ENCODE assay signal across 19 cellular contexts in genomic region chr12:96170328-96170727, GRCh38. TPM values are rescaled to one million over a fixed set of nuclear protein-coding genes. Genes with fewer than 3 reads are reported as not detected.
DNase-seq lines count a peak whose midpoint lies in the region; ATAC-seq and TF ChIP-seq lines count a peak whose summit lies in the region.
"Had no signal": no experiment of that assay in that cellular context is flagged by ENCODE, and none has a peak within 500 bp of the region (broad histone marks: within the 10 kb centered on the region; RNA-seq: fewer than 3 reads in every experiment).

No MANE protein-coding gene starts in this region.

- H3K27ac ChIP-seq in Karpas-422 (ENCODE audit: low read length) = no peak overlapping the region
- H3K27ac ChIP-seq in heart left ventricle = peak overlapping the region in 11 of 12 donors; percentile 25 to 69 (median 54)
- peak overlapping the region in 6 of 8 donors; percentile 51 to 75 (median 68) for H3K27ac ChIP-seq in spleen
- H3K27ac ChIP-seq in OCI-LY7 (ENCODE audit: low read depth, low read length, poor library complexity, severe bottlenecking) = no peak overlapping the region
- H3K27ac ChIP-seq: thyroid gland, VCaP had no signal

- intact Hi-C loops in heart left ventricle (cut with DNase I) (loop anchor here in 1 of 10 donors (2.0 kb wide), 1 partner anchor 18 kb away; no protein-coding TSS in a partner anchor), spleen (cut with DNase I; ENCODE audit: low total_unique reads) (no loop called here), OCI-LY7 (cut with micrococcal nuclease; ENCODE audit: unreplicated experiment) (no loop called here)

- H4K20me1 ChIP-seq in Karpas-422 (ENCODE audit: insufficient read depth, low read depth, low read length) (no peaks in the 10 kb centered on the region), OCI-LY7 (ENCODE audit: insufficient read depth, low read length) (no peaks in the 10 kb centered on the region)

- TF ChIP-seq POLR2A in heart left ventricle (IDR thresholded peaks at IDR 0.05) (no peak), spleen (IDR thresholded peaks at IDR 0.05) (no peak)

- ATAC-seq in heart left ventricle (peak in 3 of 4 donors; percentile 32 to 74 (median 62)), HG02885 (IDR thresholded peaks at IDR 0.05; ENCODE audit: poor library complexity, unreplicated experiment) (no peak)

- H3K4me3 ChIP-seq in Karpas-422 (ENCODE audit: low read length) (no peak overlapping the region), heart left ventricle (no peak overlapping the region), spleen (no peak overlapping the region), OCI-LY7 (ENCODE audit: low read depth, low read length, poor library complexity, severe bottlenecking) (no peak overlapping the region)
- H3K4me3 ChIP-seq: esophagus muscularis mucosa, thyroid gland had no signal

- H3K9me2 ChIP-seq in Karpas-422 (replicated peaks; ENCODE audit: insufficient read depth, low read length) = no peaks in the 10 kb centered on the region
- no peaks in the 10 kb centered on the region for H3K9me2 ChIP-seq in OCI-LY7 (ENCODE audit: insufficient read depth, low read length)

- DNase-seq in Karpas-422 = peak; percentile 63
- DNase-seq in OCI-M1 (lab: John Stamatoyannopoulos, UW) = peak; percentile 30
- peak in 2 of 5 donors; percentile 36 to 48 for DNase-seq in heart left ventricle
- DNase-seq in spleen = peak; percentile 78
- no peak for DNase-seq in DMS79 (lab: John Stamatoyannopoulos, UW)
- DNase-seq in OCI-LY7 (ENCODE audit: low spot score) = no peak
- DNase-seq: activated CD4-positive, alpha-beta T cell treated with anti-CD3 and anti-CD28 coated beads, Interleukin-2, amount 50 U/mL, for 48 hours; activated naive CD4-positive, alpha-beta T cell treated with anti-CD3 and anti-CD28 coated beads for 36 hours; activated T-cell treated with anti-CD3 and anti-CD28 coated beads, Interleukin-2, amount 50 U/mL, for 1 hour; GF-D8; H9; NCI-H1417; NCI-H226; NK-92 treated with Interleukin-12 subunit alpha and Interleukin-12 subunit beta, amount 100 ng/mL, for 24 hours; stimulated activated naive CD4-positive, alpha-beta T cell; thyroid gland had no signal

- H3K9ac ChIP-seq in Karpas-422 (ENCODE audit: low read length) = no peak overlapping the region

- H3K4me1 ChIP-seq in Karpas-422 (ENCODE audit: low read length) (peaks cover 6% of the 10 kb centered on the region; the same call in 1 of the 2 replicates), heart left ventricle (peaks cover 3 to 42% (median 18%) of the 10 kb centered on the region in 12 donors), spleen (peaks cover 3 to 30% (median 19%) of the 10 kb centered on the region in 6 donors), OCI-LY7 (ENCODE audit: insufficient read depth, low read length, poor library complexity, severe bottlenecking) (no peaks in the 10 kb centered on the region)

- 32 to 47% (median 42%) methylated on average over 9 of the region's 9 CpGs for WGBS in heart left ventricle, 4 donors
- 25 to 36% (median 30%) methylated on average over 9 of the region's 9 CpGs for WGBS in spleen, 5 donors

- H3K79me2 ChIP-seq in Karpas-422 (ENCODE audit: low read length) = no peaks in the 10 kb centered on the region
- no peaks in the 10 kb centered on the region for H3K79me2 ChIP-seq in OCI-LY7 (ENCODE audit: insufficient read depth, low read depth, low read length)

- H2AFZ ChIP-seq in Karpas-422 (ENCODE audit: low read length) (no peak overlapping the region), OCI-LY7 (ENCODE audit: low read length) (no peak overlapping the region)

- no TSS peak for BruUV-seq in OCI-LY7 (replicated peaks; lab: Mats Ljungman, UMichigan)

- no peaks in the 10 kb centered on the region for H3K9me3 ChIP-seq in Karpas-422 (ENCODE audit: low read length)
- no peaks in the 10 kb centered on the region for H3K9me3 ChIP-seq in heart left ventricle
- H3K9me3 ChIP-seq in spleen = no peaks in the 10 kb centered on the region
- no peaks in the 10 kb centered on the region for H3K9me3 ChIP-seq in OCI-LY7 (ENCODE audit: low read length)
- H3K9me3 ChIP-seq: esophagus muscularis mucosa, thyroid gland had no signal

- CTCF ChIA-PET in OCI-LY7 (lab: Charles Lee; ENCODE audit: unreplicated experiment) = no interaction called here

- H3K27me3 ChIP-seq in Karpas-422 (ENCODE audit: low read length) (no peaks in the 10 kb centered on the region), heart left ventricle (no peaks in the 10 kb centered on the region), spleen (replicated peaks in 1 of 7) (no peaks in the 10 kb centered on the region)
- H3K27me3 ChIP-seq: thyroid gland had no signal

- H3K36me3 ChIP-seq in Karpas-422 (ENCODE audit: insufficient read depth, low read length) (no peaks in the 10 kb centered on the region), heart left ventricle (no peaks in the 10 kb centered on the region), spleen (no peaks in the 10 kb centered on the region), OCI-LY7 (ENCODE audit: insufficient read depth, low read length) (no peaks in the 10 kb centered on the region)
- H3K36me3 ChIP-seq: esophagus muscularis mucosa, thyroid gland had no signal

- POLR2A ChIA-PET in OCI-LY7 (lab: Charles Lee) = interaction anchor here (0.9 kb wide), 1 partner anchor 19 kb away, joined by 3 read pairs; no protein-coding TSS in a partner anchor

- no peak for TF ChIP-seq CTCF in heart left ventricle (IDR thresholded peaks at IDR 0.05)
- TF ChIP-seq CTCF in spleen (IDR thresholded peaks at IDR 0.05 in 8 of 11, conservative IDR thresholded peaks at IDR 0.05 in 3 of 11) = peak in 1 of 11 experiments; percentile 13
- TF ChIP-seq CTCF in OCI-LY7 (conservative IDR thresholded peaks at IDR 0.05; ENCODE audit: low read length) = no peak

- no peak overlapping the region for H3K4me2 ChIP-seq in Karpas-422 (ENCODE audit: low read depth, low read length, poor library complexity, severe bottlenecking)
- H3K4me2 ChIP-seq in OCI-LY7 (ENCODE audit: low read length) = no peak overlapping the region

RNA-seq across cellular contexts. Expression of gene ELK3, which starts 23.8 kb away (rescaled TPM):
- 1.2 and 1.8 TPM in 2 replicates for total RNA-seq in Karpas-422 (2014; rRNA removed; shearing (Covaris generic); ENCODE audit: low replicate concordance)
- total RNA-seq in heart left ventricle (10 to 100 TPM; 14.3 to 42.3 (median 18.6) TPM), spleen (10 to 100 TPM; 44.4 to 92.7 (median 60.0) TPM), OCI-LY7 (2022) (2.5 and 4.2 TPM in 2 replicates)
- polyA plus RNA-seq in heart left ventricle (10 to 100 TPM in 1 of 2 donors, 1 to 10 TPM in 1; 5.7 to 20.7 TPM), spleen (10 to 100 TPM; 14.5 to 29.7 (median 15.9) TPM)
- 1.9 and 2.2 TPM in 2 replicates for total RNA-seq in OCI-LY7 (2014; rRNA removed; shearing (Covaris generic))

Comparison
In these comparisons a context has a peak if more than half of its experiments do, and no peak if none do; other contexts are left out.
1. DNase-seq: peak in Karpas-422 (single experiment), OCI-M1 (single experiment) and spleen (single experiment); none in DMS79 (single experiment) and OCI-LY7 (single experiment).
2. H3K27ac ChIP-seq: peak in heart left ventricle (11 of 12) and spleen (6 of 8); none in Karpas-422 (single experiment) and OCI-LY7 (single experiment).